1 cellular context compared by ENCODE assay signal in genomic region chr17:38676706-38677504, GRCh38.
TF ChIP-seq lines count a peak whose summit lies in the region.

No MANE protein-coding gene starts in this region.

TF ChIP-seq in HepG2, 621 proteins besides CTCF, POLR2A, EP300 and RAD21 (continues in another document):
- no peak for TF ChIP-seq ZHX1 (CRISPR knock-in tag; IDR thresholded peaks at IDR 0.05; ENCODE audit: low read depth)
- no peak for TF ChIP-seq ZNF547 (CRISPR knock-in tag; IDR thresholded peaks at IDR 0.05)
- TF ChIP-seq SMARCC2 (IDR thresholded peaks at IDR 0.05): no peak
- peak; percentile 64; the same call in 1 of the 2 replicates for TF ChIP-seq GATAD1 (CRISPR knock-in tag; IDR thresholded peaks at IDR 0.05)
- TF ChIP-seq BCLAF1 (IDR thresholded peaks at IDR 0.05): no peak
- no peak for TF ChIP-seq KAT2B (IDR thresholded peaks at IDR 0.05; ENCODE audit: borderline replicate concordance, low read depth, low read length)
- TF ChIP-seq ZNF251 (CRISPR knock-in tag; IDR thresholded peaks at IDR 0.05): no peak
- TF ChIP-seq ZNF451 (CRISPR knock-in tag; IDR thresholded peaks at IDR 0.05): no peak
- TF ChIP-seq TERF1 (CRISPR knock-in tag; IDR thresholded peaks at IDR 0.05): no peak
- TF ChIP-seq REPIN1 (CRISPR knock-in tag; IDR thresholded peaks at IDR 0.05; ENCODE audit: borderline replicate concordance, low read depth): peak; percentile 69; the same call in 1 of the 2 replicates
- no peak; the same call in 1 of the 2 replicates for TF ChIP-seq ZNF326 (CRISPR knock-in tag; IDR thresholded peaks at IDR 0.05; ENCODE audit: borderline replicate concordance)
- TF ChIP-seq ZZZ3 (CRISPR knock-in tag; IDR thresholded peaks at IDR 0.05; ENCODE audit: borderline replicate concordance): no peak
- no peak for TF ChIP-seq ZNF784 (CRISPR knock-in tag; IDR thresholded peaks at IDR 0.05; ENCODE audit: borderline replicate concordance)
- no peak for TF ChIP-seq ZNF557 (CRISPR knock-in tag; IDR thresholded peaks at IDR 0.05)
- TF ChIP-seq RARG (CRISPR knock-in tag; IDR thresholded peaks at IDR 0.05; ENCODE audit: low read depth): no peak
- no peak for TF ChIP-seq CREM (IDR thresholded peaks at IDR 0.05)
- no peak for TF ChIP-seq CREM (CRISPR knock-in tag; IDR thresholded peaks at IDR 0.05)
- no peak for TF ChIP-seq NFYB (CRISPR knock-in tag; IDR thresholded peaks at IDR 0.05)
- peak; percentile 60; the same call in 1 of the 2 replicates for TF ChIP-seq TBX2 (CRISPR knock-in tag; IDR thresholded peaks at IDR 0.05; ENCODE audit: borderline replicate concordance)
- TF ChIP-seq NAIF1 (CRISPR knock-in tag; IDR thresholded peaks at IDR 0.05; ENCODE audit: borderline replicate concordance): 0 out of 2 replicates have a peak, but pooled peaks have one; percentile 22
- TF ChIP-seq KDM5A (IDR thresholded peaks at IDR 0.05; ENCODE audit: borderline replicate concordance, low read length): no peak
- no peak for TF ChIP-seq MEIS1 (CRISPR knock-in tag; IDR thresholded peaks at IDR 0.05; ENCODE audit: borderline replicate concordance)
- TF ChIP-seq ZNF563 (CRISPR knock-in tag; IDR thresholded peaks at IDR 0.05): no peak
- TF ChIP-seq ZNF253 (CRISPR knock-in tag; IDR thresholded peaks at IDR 0.05; ENCODE audit: borderline replicate concordance): no peak
- peak; percentile 95 for TF ChIP-seq STAG1 (CRISPR knock-in tag; IDR thresholded peaks at IDR 0.05)
- no peak; the same call in 1 of the 2 replicates for TF ChIP-seq ZBTB14 (CRISPR knock-in tag; IDR thresholded peaks at IDR 0.05)
- 0 out of 2 replicates have a peak, but pooled peaks have one; percentile 58 for TF ChIP-seq SNAPC5 (CRISPR knock-in tag; IDR thresholded peaks at IDR 0.05; ENCODE audit: borderline replicate concordance)
- peak; percentile 62; the same call in 1 of the 2 replicates for TF ChIP-seq PHF21A (CRISPR knock-in tag; IDR thresholded peaks at IDR 0.05)
- no peak; the same call in 1 of the 2 replicates for TF ChIP-seq AHR (CRISPR knock-in tag; IDR thresholded peaks at IDR 0.05)
- 0 out of 2 replicates have a peak, but pooled peaks have one; percentile 29 for TF ChIP-seq ZNF761 (CRISPR knock-in tag; conservative IDR thresholded peaks at IDR 0.05)
- no peak for TF ChIP-seq ZNF225 (CRISPR knock-in tag; IDR thresholded peaks at IDR 0.05)
- TF ChIP-seq ZFP36L2 (CRISPR knock-in tag; IDR thresholded peaks at IDR 0.05): no peak
- peak; percentile 90 for TF ChIP-seq MAX (IDR thresholded peaks at IDR 0.05)
- TF ChIP-seq PBX3 (CRISPR knock-in tag; IDR thresholded peaks at IDR 0.05; ENCODE audit: borderline replicate concordance): no peak
- 0 out of 2 replicates have a peak, but pooled peaks have one; percentile 58 for TF ChIP-seq HOMEZ (CRISPR knock-in tag; IDR thresholded peaks at IDR 0.05; ENCODE audit: low read depth)
- peak; percentile 86; the same call in 1 of the 2 replicates for TF ChIP-seq SMAD3 (CRISPR knock-in tag; IDR thresholded peaks at IDR 0.05)
- TF ChIP-seq ZNF639 (CRISPR knock-in tag; conservative IDR thresholded peaks at IDR 0.05): no peak
- TF ChIP-seq RBM22 (optimal IDR thresholded peaks at IDR 0.05; ENCODE audit: low read length): no peak
- TF ChIP-seq ZFP62 (CRISPR knock-in tag; IDR thresholded peaks at IDR 0.05): no peak
- peak; percentile 71; the same call in 1 of the 2 replicates for TF ChIP-seq ZFP1 (CRISPR knock-in tag; IDR thresholded peaks at IDR 0.05)
- no peak for TF ChIP-seq MTF2 (CRISPR knock-in tag; IDR thresholded peaks at IDR 0.05; ENCODE audit: borderline replicate concordance)
- TF ChIP-seq NFKBIZ (CRISPR knock-in tag; IDR thresholded peaks at IDR 0.05): no peak
- TF ChIP-seq ZBTB7B (CRISPR knock-in tag; IDR thresholded peaks at IDR 0.05): peak; percentile 54; the same call in 1 of the 2 replicates
- peak; percentile 92 for TF ChIP-seq MXD4 (CRISPR knock-in tag; IDR thresholded peaks at IDR 0.05)
- TF ChIP-seq IKZF5 (CRISPR knock-in tag; IDR thresholded peaks at IDR 0.05): peak; percentile 86; the same call in 1 of the 2 replicates
- TF ChIP-seq ATF4 (CRISPR knock-in tag; IDR thresholded peaks at IDR 0.05): 0 out of 4 replicates have a peak, but pooled peaks of 1 of the 2 experiments have one; percentile 28
- 0 out of 4 replicates have a peak, but pooled peaks of 1 of the 2 experiments have one; percentile 8 for TF ChIP-seq NR2F1 (CRISPR knock-in tag; IDR thresholded peaks at IDR 0.05)
- no peak for TF ChIP-seq EZH2 (conservative IDR thresholded peaks at IDR 0.05; ENCODE audit: low read depth, low read length)
- peak; percentile 97 for TF ChIP-seq SMC3 (IDR thresholded peaks at IDR 0.05; ENCODE audit: low read length)
